Comparison of ENCODE assay signal across 21 cellular contexts in the genomic region with DNA sequence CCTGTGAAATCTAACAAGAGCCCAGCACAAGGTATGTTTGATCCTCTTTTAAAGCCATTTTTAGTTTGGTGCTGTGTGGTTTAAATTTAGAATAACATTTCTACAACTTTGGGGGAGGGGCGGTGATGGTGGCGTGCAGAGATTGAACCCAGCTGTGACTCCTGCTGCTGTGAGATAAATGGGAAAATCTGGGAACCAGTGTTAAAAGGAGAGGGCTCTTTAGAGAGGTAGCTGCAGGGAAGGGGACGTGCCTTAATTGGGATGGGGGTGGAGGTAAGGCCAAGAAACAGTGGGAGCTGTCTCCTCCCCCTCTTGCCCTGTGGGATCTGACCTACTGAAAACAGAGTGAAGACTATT. TPM values are rescaled to one million over a fixed set of nuclear protein-coding genes. Genes with fewer than 3 reads are reported as not detected.
DNase-seq lines count a peak whose midpoint lies in the region; ATAC-seq, FAIRE-seq and TF ChIP-seq lines count a peak whose summit lies in the region.
"Had no signal": no experiment of that assay in that cellular context is flagged by ENCODE, and none has a peak within 500 bp of the region (broad histone marks: within the 10 kb centered on the region; RNA-seq: fewer than 3 reads in every experiment).

No MANE protein-coding gene starts in this region.

- peak overlapping the region; percentile 73 for H3K4me3 ChIP-seq in endodermal cell (ENCODE audit: low read length)
- H3K4me3 ChIP-seq in iPS-18c (ENCODE audit: insufficient read depth, low read depth, low read length), result peak overlapping the region; percentile 30
- H3K4me3 ChIP-seq in kidney (ENCODE audit: low read length in 2 of 2), result no peak overlapping the region
- H3K4me3 ChIP-seq: tibial artery had no signal

- H3K27me3 ChIP-seq in endodermal cell (ENCODE audit: control insufficient read depth, insufficient read depth, low read length, poor library complexity, severe bottlenecking), result no peaks in the 10 kb centered on the region
- H3K27me3 ChIP-seq: BE2C, tibial artery had no signal

- intact Hi-C loops in Right ventricle myocardium superior (cut with DNase I), result no loop called here
- intact Hi-C loops in cardiac septum (cut with DNase I), result no loop called here
- intact Hi-C loops in kidney (cut with DNase I), result no loop called here

- H3K9me3 Mint-ChIP-seq in endodermal cell (no peaks in the 10 kb centered on the region), type B pancreatic cell (no peaks in the 10 kb centered on the region)
- H3K9me3 Mint-ChIP-seq: activated CD4-positive, alpha-beta memory T cell treated with anti-CD3 and anti-CD28 coated beads, Interleukin-2, amount 10 ng/mL, durations not matched to agents 7 days and 5 days; activated naive CD4-positive, alpha-beta T cell treated with anti-CD3 and anti-CD28 coated beads, Interleukin-2, amount 50 U/mL, for 24 hours; stimulated activated naive B cell treated with anti-CD40 and anti-IgM and Interleukin-4, amounts not matched to agents 10 μg/mL and 1 μg/mL and 100 μg/mL, for 72 hours; T-helper 1 cell treated with Interleukin-12 subunit alpha and Interleukin-12 subunit beta and Interleukin-4 antibody, amounts not matched to agents 30 μg/mL and 1 μg/mL, for 36 hours had no signal

- 8% methylated on average over 3 of the region's 3 CpGs; no CpG with 5 or more reads in 1 of the 2 experiments for WGBS in endodermal cell (ENCODE audit: insufficient coverage in 1 of 2, insufficient read length in 1 of 2), 2 experiments

- FAIRE-seq in kidney (lab: Jason Lieb, UNC), result no peak
- FAIRE-seq: G401.6, HTR-8/SVneo had no signal

- H3K4me1 Mint-ChIP-seq in endodermal cell, result peaks cover 58% of the 10 kb centered on the region
- H3K4me1 Mint-ChIP-seq in type B pancreatic cell (ENCODE audit: unreplicated experiment), result peaks cover 35% of the 10 kb centered on the region
- H3K4me1 Mint-ChIP-seq: activated CD4-positive, alpha-beta memory T cell treated with anti-CD3 and anti-CD28 coated beads, Interleukin-2, amount 10 ng/mL, durations not matched to agents 7 days and 5 days; activated naive CD4-positive, alpha-beta T cell treated with anti-CD3 and anti-CD28 coated beads, Interleukin-2, amount 50 U/mL, for 24 hours; stimulated activated naive B cell treated with anti-CD40 and anti-IgM and Interleukin-4, amounts not matched to agents 10 μg/mL and 1 μg/mL and 100 μg/mL, for 72 hours had no signal

- H3K9ac ChIP-seq in endodermal cell (ENCODE audit: extremely low read depth, low read length, poor library complexity, severe bottlenecking) (peak overlapping the region; percentile 43), kidney (ENCODE audit: low read length in 2 of 2) (no peak overlapping the region)

- H3K27me3 Mint-ChIP-seq in endodermal cell (ENCODE audit: insufficient read depth) (no peaks in the 10 kb centered on the region), type B pancreatic cell (no peaks in the 10 kb centered on the region)

- no peak for TF ChIP-seq CTCF in endodermal cell (conservative IDR thresholded peaks at IDR 0.05)
- TF ChIP-seq CTCF in type B pancreatic cell (conservative IDR thresholded peaks at IDR 0.05), result no peak
- TF ChIP-seq CTCF in kidney (IDR thresholded peaks at IDR 0.05; ENCODE audit: borderline replicate concordance, extremely low read depth, insufficient read depth), result no peak

- H3K27ac ChIP-seq in endodermal cell (ENCODE audit: low read depth, low read length), result no peak overlapping the region
- no peak overlapping the region for H3K27ac ChIP-seq in kidney (ENCODE audit: low read depth in 2 of 2, low read length in 2 of 2)
- H3K27ac ChIP-seq: tibial artery, WERI-Rb-1 had no signal

- H3K4me1 ChIP-seq in endodermal cell (ENCODE audit: control insufficient read depth, insufficient read depth, low read length) (peaks cover 15% of the 10 kb centered on the region), kidney (ENCODE audit: control insufficient read depth in 1 of 2, insufficient read depth in 1 of 2, low read depth in 1 of 2, low read length in 2 of 2) (peaks cover 4 to 9% of the 10 kb centered on the region in 2 donors)

- H3K27ac Mint-ChIP-seq in endodermal cell (peak overlapping the region; percentile 74), type B pancreatic cell (no peak overlapping the region)
- H3K27ac Mint-ChIP-seq: activated CD4-positive, alpha-beta memory T cell treated with anti-CD3 and anti-CD28 coated beads, Interleukin-2, amount 10 ng/mL, durations not matched to agents 7 days and 5 days; activated naive CD4-positive, alpha-beta T cell treated with anti-CD3 and anti-CD28 coated beads, Interleukin-2, amount 50 U/mL, for 24 hours; stimulated activated naive B cell treated with anti-CD40 and anti-IgM and Interleukin-4, amounts not matched to agents 10 μg/mL and 1 μg/mL and 100 μg/mL, for 72 hours; T-helper 1 cell treated with Interleukin-12 subunit alpha and Interleukin-12 subunit beta and Interleukin-4 antibody, amounts not matched to agents 30 μg/mL and 1 μg/mL, for 36 hours had no signal

- DNase-seq in Right ventricle myocardium superior, result no peak
- DNase-seq in cardiac septum (ENCODE audit: low spot score), result no peak
- DNase-seq in endodermal cell, result peak; percentile 60
- DNase-seq in type B pancreatic cell (ENCODE audit: extremely low spot score, unreplicated experiment), result no peak
- no peak for DNase-seq in NK-92 treated with Interleukin-12 subunit alpha and Interleukin-12 subunit beta, amount 100 ng/mL, for 24 hours (lab: John Stamatoyannopoulos, UW)
- no peak for DNase-seq in stimulated activated CD4-positive, alpha-beta T cell treated with anti-CD3 and anti-CD28 coated beads, Interleukin-12 subunit alpha, Interleukin-12 subunit beta, amount 100 ng/mL, for 4 hours
- no peak for DNase-seq in kidney
- DNase-seq: activated CD4-positive, alpha-beta memory T cell treated with anti-CD3 and anti-CD28 coated beads, Interleukin-2, amount 10 ng/mL, durations not matched to agents 7 days and 5 days; activated T-cell treated with anti-CD3 and anti-CD28 coated beads, Interleukin-2, amount 50 U/mL, for 1 hour; BE2C; kidney glomerular epithelial cell; NCI-H226; SHP77; stimulated activated naive B cell treated with anti-CD40 and anti-IgM and Interleukin-4, amounts not matched to agents 10 μg/mL and 1 μg/mL and 100 μg/mL, for 72 hours; tibial artery; WERI-Rb-1 had no signal

- H3K9me3 ChIP-seq in endodermal cell (ENCODE audit: control insufficient read depth, low read length) (no peaks in the 10 kb centered on the region), iPS-18c (ENCODE audit: control insufficient read depth, insufficient read depth, low read length) (peaks cover 2% of the 10 kb centered on the region), kidney (ENCODE audit: control insufficient read depth in 1 of 2, low read length in 2 of 2) (no peaks in the 10 kb centered on the region)
- H3K9me3 ChIP-seq: BE2C, tibial artery had no signal

- H3K36me3 Mint-ChIP-seq in endodermal cell (ENCODE audit: low read depth), result no peaks in the 10 kb centered on the region
- no peaks in the 10 kb centered on the region for H3K36me3 Mint-ChIP-seq in type B pancreatic cell
- H3K36me3 Mint-ChIP-seq: stimulated activated naive B cell treated with anti-CD40 and anti-IgM and Interleukin-4, amounts not matched to agents 10 μg/mL and 1 μg/mL and 100 μg/mL, for 72 hours had no signal

- no peaks in the 10 kb centered on the region for H3K36me3 ChIP-seq in endodermal cell (ENCODE audit: control insufficient read depth, insufficient read depth, low read length)
- no peaks in the 10 kb centered on the region for H3K36me3 ChIP-seq in kidney (ENCODE audit: control insufficient read depth in 1 of 2, insufficient read depth in 2 of 2, low read length in 2 of 2)
- H3K36me3 ChIP-seq: BE2C, tibial artery, WERI-Rb-1 had no signal

- peak overlapping the region; percentile 42 for H3K4me3 Mint-ChIP-seq in endodermal cell
- H3K4me3 Mint-ChIP-seq in type B pancreatic cell, result peak overlapping the region; percentile 65
- H3K4me3 Mint-ChIP-seq: activated CD4-positive, alpha-beta memory T cell treated with anti-CD3 and anti-CD28 coated beads, Interleukin-2, amount 10 ng/mL, durations not matched to agents 7 days and 5 days; activated naive CD4-positive, alpha-beta T cell treated with anti-CD3 and anti-CD28 coated beads, Interleukin-2, amount 50 U/mL, for 24 hours; stimulated activated naive B cell treated with anti-CD40 and anti-IgM and Interleukin-4, amounts not matched to agents 10 μg/mL and 1 μg/mL and 100 μg/mL, for 72 hours; T-helper 1 cell treated with Interleukin-12 subunit alpha and Interleukin-12 subunit beta and Interleukin-4 antibody, amounts not matched to agents 30 μg/mL and 1 μg/mL, for 36 hours had no signal

- peak; percentile 43 for ATAC-seq in Right ventricle myocardium superior (ENCODE audit: poor library complexity)
- ATAC-seq: stimulated activated naive B cell treated with anti-CD40 and anti-IgM and Interleukin-4, amounts not matched to agents 10 μg/mL and 1 μg/mL and 100 μg/mL, for 72 hours had no signal

RNA-seq across cellular contexts. Expression of a gene that starts 30.3 kb away (rescaled TPM):
- total RNA-seq in Right ventricle myocardium superior, result 2.0 TPM
- total RNA-seq in cardiac septum, result 6.5 TPM
- total RNA-seq in endodermal cell, result 10 to 100 TPM; 17.4 to 33.9 TPM
- polyA plus RNA-seq in endodermal cell (2013, experiment 1 of 2), result 6.2 TPM
- polyA plus RNA-seq in endodermal cell (2013, experiment 2 of 2), result 8.7 TPM
- 4.1 and 10.4 TPM in 2 replicates for total RNA-seq in type B pancreatic cell (ENCODE audit: low replicate concordance)
- total RNA-seq in kidney, result 5.8 TPM
- 2.9 TPM for polyA plus RNA-seq in kidney (ENCODE audit: insufficient read depth, low read depth, low replicate concordance)

Comparison
In these comparisons a context has a peak if more than half of its experiments do, and no peak if none do; other contexts are left out.
1. H3K4me3 ChIP-seq: peak in endodermal cell (single experiment) and iPS-18c (single experiment); none in kidney (0 of 2).